In the genomic region with DNA sequence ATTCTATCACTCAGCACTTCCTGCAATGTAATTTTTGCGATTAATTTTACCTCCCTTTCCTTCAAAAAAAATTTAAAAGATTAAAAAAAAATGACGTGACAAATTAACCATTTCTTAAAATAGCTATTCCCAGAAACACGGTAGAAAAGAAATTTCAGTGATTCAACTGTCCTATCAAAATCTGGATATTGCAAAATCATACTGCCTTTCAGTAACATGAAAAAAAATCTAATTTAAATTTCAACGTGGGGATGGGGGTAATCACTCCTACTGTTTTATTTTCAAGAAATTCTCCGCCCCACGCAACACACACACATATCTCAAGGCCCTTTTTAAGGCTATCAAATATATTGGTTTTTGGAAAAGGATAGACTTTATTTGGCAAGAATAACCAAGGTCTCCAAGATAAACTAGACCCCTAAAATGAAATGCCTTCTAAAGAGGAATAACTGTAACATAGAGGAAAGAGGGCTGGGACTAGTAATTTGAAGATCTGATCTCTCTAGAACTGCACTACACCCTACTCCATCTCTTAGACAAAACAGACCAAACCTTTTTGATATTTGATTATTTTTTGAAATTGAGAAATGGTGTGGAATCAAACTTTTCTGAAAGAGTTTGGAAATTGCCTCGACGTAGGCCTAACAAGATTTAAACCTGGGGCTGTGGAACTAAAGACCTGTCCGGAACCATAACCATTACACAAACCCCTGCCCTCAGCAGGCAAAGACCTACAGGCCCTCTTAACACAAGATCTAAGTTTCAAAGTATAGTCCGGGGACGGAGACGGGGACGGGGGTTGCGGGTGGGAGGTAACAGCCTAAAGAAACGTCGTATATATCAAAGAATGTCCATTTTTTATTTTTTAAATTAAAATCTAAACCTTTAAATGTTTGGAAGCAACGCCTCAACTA, we compare ENCODE assay signal across 8 cellular contexts. TPM values are rescaled to one million over a fixed set of nuclear protein-coding genes. Genes with fewer than 3 reads are reported as not detected.
DNase-seq lines count a peak whose midpoint lies in the region; ATAC-seq and TF ChIP-seq lines count a peak whose summit lies in the region.

No MANE protein-coding gene starts in this region.

- peak overlapping the region; percentile 87 for H3K27ac Mint-ChIP-seq in stimulated activated naive CD8-positive, alpha-beta T cell treated with anti-CD3 and anti-CD28 coated beads, Interleukin-15, Interleukin-2, amounts not matched to agents 100 ng/mL and 50 ng/mL, for 24 hours

- H3K27ac ChIP-seq in ovary: peak overlapping the region; percentile 98 to 99

- H3K27me3 Mint-ChIP-seq in stimulated activated naive CD8-positive, alpha-beta T cell treated with anti-CD3 and anti-CD28 coated beads, Interleukin-15, Interleukin-2, amounts not matched to agents 100 ng/mL and 50 ng/mL, for 24 hours: no peaks in the 10 kb centered on the region

- H3K9me3 ChIP-seq in ovary: no peaks in the 10 kb centered on the region

- intact Hi-C loops in ovary (cut with DNase I): no loop called here

- WGBS in ovary, 3 donors: 1 to 2% (median 2%) methylated on average over 17 of the region's 17 CpGs

- ATAC-seq in stimulated activated naive CD8-positive, alpha-beta T cell treated with anti-CD3 and anti-CD28 coated beads, Interleukin-15, Interleukin-2, amounts not matched to agents 100 U/mL and 50 U/mL, for 24 hours: no peak
- ATAC-seq in GM19023 (IDR thresholded peaks at IDR 0.05; ENCODE audit: unreplicated experiment): no peak

- no peak for DNase-seq in stimulated activated naive CD8-positive, alpha-beta T cell treated with anti-CD3 and anti-CD28 coated beads, Interleukin-15, Interleukin-2, amounts not matched to agents 100 U/mL and 50 U/mL, for 24 hours
- DNase-seq in fibroblast of pulmonary artery (ENCODE audit: low read depth) (peak; percentile 52), ovary (peak in 2 of 5 donors; percentile 37 to 45), retina (no peak), NCI-H446 treated with DMSO at 0.1 percent for 48 hours (lab: John Stamatoyannopoulos, UW) (no peak)

- peaks cover 7% of the 10 kb centered on the region for H3K4me1 ChIP-seq in ovary (ENCODE audit: insufficient read depth)

- no peak for TF ChIP-seq CTCF in WI38 (IDR thresholded peaks at IDR 0.05; ENCODE audit: low read depth, low read length)
- TF ChIP-seq CTCF in fibroblast of pulmonary artery (IDR thresholded peaks at IDR 0.05; ENCODE audit: low read length, missing control alignments): no peak
- TF ChIP-seq CTCF in ovary (IDR thresholded peaks at IDR 0.05): no peak

- H3K36me3 Mint-ChIP-seq in stimulated activated naive CD8-positive, alpha-beta T cell treated with anti-CD3 and anti-CD28 coated beads, Interleukin-15, Interleukin-2, amounts not matched to agents 100 ng/mL and 50 ng/mL, for 24 hours (ENCODE audit: low read depth): peaks cover 22% of the 10 kb centered on the region

- H3K27me3 ChIP-seq in ovary: no peaks in the 10 kb centered on the region

- H3K4me3 Mint-ChIP-seq in stimulated activated naive CD8-positive, alpha-beta T cell treated with anti-CD3 and anti-CD28 coated beads, Interleukin-15, Interleukin-2, amounts not matched to agents 100 ng/mL and 50 ng/mL, for 24 hours: peak overlapping the region; percentile 94

- peak overlapping the region; percentile 69 for H3K4me3 ChIP-seq in WI38 (ENCODE audit: low read depth, low read length)
- H3K4me3 ChIP-seq in fibroblast of pulmonary artery (replicated peaks; ENCODE audit: low read depth, low read length): peak overlapping the region; percentile 80
- H3K4me3 ChIP-seq in ovary: peak overlapping the region; percentile 99

- no peak for TF ChIP-seq EP300 in ovary (IDR thresholded peaks at IDR 0.05)

- H3K4me1 Mint-ChIP-seq in stimulated activated naive CD8-positive, alpha-beta T cell treated with anti-CD3 and anti-CD28 coated beads, Interleukin-15, Interleukin-2, amounts not matched to agents 100 ng/mL and 50 ng/mL, for 24 hours (ENCODE audit: low read depth): peaks cover 32% of the 10 kb centered on the region

- TF ChIP-seq POLR2A in ovary (IDR thresholded peaks at IDR 0.05): peak; percentile 19

- H3K36me3 ChIP-seq in ovary: no peaks in the 10 kb centered on the region

- H3K9me3 Mint-ChIP-seq in stimulated activated naive CD8-positive, alpha-beta T cell treated with anti-CD3 and anti-CD28 coated beads, Interleukin-15, Interleukin-2, amounts not matched to agents 100 ng/mL and 50 ng/mL, for 24 hours: no peaks in the 10 kb centered on the region

RNA-seq across cellular contexts. Expression of a gene that starts 0.9 kb away (rescaled TPM):
- total RNA-seq in ovary: 10 to 100 TPM; 52.5 to 79.8 (median 60.5) TPM
- 10 to 100 TPM; 27.9 to 84.0 TPM for polyA plus RNA-seq in ovary

RNA-seq across cellular contexts. Expression of a gene that starts 11.5 kb away (rescaled TPM):
- not detected for total RNA-seq in ovary
- polyA plus RNA-seq in ovary: not detected

RNA-seq across cellular contexts. Expression of a gene that starts 50.7 kb away (rescaled TPM):
- total RNA-seq in ovary: 10 to 100 TPM; 21.9 to 49.4 (median 40.9) TPM
- 10 to 100 TPM; 24.0 to 46.2 TPM for polyA plus RNA-seq in ovary
